Comparison of ENCODE assay signal across 1 cellular context in the genomic region with DNA sequence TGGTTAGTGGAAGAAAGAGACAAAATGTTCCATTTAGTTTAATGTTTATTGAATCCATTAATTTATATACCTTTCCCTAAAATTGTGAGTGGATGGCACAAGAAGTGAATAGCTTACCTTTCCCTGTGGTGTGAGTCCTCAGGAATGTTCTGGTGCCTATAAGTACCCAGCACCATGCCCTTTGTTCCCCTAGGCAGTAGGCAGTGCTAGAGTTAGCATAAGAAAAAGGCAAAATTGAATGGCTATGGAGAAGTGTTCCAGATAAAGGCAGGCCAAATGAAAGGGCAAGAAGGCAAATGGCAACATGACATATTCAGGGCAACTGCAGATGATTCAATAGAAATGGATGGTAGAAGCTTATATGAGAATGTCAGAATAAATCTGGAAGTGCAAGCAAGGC.
A peak's percentile ranks its signal among the peaks of the same experiment; 100 is the strongest.
TF ChIP-seq lines count a peak whose summit lies in the region.

No MANE protein-coding gene starts in this region.

TF ChIP-seq in GM23338, 12 proteins besides CTCF, POLR2A, EP300 and RAD21 (continued from another document):
- TF ChIP-seq, protein P1, sequence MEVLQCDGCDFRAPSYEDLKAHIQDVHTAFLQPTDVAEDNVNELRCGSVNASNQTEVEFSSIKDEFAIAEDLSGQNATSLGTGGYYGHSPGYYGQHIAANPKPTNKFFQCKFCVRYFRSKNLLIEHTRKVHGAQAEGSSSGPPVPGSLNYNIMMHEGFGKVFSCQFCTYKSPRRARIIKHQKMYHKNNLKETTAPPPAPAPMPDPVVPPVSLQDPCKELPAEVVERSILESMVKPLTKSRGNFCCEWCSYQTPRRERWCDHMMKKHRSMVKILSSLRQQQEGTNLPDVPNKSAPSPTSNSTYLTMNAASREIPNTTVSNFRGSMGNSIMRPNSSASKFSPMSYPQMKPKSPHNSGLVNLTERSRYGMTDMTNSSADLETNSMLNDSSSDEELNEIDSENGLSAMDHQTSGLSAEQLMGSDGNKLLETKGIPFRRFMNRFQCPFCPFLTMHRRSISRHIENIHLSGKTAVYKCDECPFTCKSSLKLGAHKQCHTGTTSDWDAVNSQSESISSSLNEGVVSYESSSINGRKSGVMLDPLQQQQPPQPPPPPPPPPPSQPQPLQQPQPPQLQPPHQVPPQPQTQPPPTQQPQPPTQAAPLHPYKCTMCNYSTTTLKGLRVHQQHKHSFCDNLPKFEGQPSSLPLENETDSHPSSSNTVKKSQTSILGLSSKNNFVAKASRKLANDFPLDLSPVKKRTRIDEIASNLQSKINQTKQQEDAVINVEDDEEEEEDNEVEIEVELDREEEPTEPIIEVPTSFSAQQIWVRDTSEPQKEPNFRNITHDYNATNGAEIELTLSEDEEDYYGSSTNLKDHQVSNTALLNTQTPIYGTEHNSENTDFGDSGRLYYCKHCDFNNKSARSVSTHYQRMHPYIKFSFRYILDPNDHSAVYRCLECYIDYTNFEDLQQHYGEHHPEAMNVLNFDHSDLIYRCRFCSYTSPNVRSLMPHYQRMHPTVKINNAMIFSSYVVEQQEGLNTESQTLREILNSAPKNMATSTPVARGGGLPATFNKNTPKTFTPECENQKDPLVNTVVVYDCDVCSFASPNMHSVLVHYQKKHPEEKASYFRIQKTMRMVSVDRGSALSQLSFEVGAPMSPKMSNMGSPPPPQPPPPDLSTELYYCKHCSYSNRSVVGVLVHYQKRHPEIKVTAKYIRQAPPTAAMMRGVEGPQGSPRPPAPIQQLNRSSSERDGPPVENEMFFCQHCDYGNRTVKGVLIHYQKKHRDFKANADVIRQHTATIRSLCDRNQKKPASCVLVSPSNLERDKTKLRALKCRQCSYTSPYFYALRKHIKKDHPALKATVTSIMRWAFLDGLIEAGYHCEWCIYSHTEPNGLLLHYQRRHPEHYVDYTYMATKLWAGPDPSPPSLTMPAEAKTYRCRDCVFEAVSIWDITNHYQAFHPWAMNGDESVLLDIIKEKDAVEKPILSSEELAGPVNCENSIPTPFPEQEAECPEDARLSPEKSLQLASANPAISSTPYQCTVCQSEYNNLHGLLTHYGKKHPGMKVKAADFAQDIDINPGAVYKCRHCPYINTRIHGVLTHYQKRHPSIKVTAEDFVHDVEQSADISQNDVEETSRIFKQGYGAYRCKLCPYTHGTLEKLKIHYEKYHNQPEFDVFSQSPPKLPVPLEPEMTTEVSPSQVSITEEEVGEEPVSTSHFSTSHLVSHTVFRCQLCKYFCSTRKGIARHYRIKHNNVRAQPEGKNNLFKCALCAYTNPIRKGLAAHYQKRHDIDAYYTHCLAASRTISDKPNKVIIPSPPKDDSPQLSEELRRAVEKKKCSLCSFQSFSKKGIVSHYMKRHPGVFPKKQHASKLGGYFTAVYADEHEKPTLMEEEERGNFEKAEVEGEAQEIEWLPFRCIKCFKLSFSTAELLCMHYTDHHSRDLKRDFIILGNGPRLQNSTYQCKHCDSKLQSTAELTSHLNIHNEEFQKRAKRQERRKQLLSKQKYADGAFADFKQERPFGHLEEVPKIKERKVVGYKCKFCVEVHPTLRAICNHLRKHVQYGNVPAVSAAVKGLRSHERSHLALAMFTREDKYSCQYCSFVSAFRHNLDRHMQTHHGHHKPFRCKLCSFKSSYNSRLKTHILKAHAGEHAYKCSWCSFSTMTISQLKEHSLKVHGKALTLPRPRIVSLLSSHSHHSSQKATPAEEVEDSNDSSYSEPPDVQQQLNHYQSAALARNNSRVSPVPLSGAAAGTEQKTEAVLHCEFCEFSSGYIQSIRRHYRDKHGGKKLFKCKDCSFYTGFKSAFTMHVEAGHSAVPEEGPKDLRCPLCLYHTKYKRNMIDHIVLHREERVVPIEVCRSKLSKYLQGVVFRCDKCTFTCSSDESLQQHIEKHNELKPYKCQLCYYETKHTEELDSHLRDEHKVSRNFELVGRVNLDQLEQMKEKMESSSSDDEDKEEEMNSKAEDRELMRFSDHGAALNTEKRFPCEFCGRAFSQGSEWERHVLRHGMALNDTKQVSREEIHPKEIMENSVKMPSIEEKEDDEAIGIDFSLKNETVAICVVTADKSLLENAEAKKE (CRISPR knock-in tag; IDR thresholded peaks at IDR 0.05): peak; percentile 89
- TF ChIP-seq ZNF114 (CRISPR knock-in tag; IDR thresholded peaks at IDR 0.05): no peak
